In the genomic region with DNA sequence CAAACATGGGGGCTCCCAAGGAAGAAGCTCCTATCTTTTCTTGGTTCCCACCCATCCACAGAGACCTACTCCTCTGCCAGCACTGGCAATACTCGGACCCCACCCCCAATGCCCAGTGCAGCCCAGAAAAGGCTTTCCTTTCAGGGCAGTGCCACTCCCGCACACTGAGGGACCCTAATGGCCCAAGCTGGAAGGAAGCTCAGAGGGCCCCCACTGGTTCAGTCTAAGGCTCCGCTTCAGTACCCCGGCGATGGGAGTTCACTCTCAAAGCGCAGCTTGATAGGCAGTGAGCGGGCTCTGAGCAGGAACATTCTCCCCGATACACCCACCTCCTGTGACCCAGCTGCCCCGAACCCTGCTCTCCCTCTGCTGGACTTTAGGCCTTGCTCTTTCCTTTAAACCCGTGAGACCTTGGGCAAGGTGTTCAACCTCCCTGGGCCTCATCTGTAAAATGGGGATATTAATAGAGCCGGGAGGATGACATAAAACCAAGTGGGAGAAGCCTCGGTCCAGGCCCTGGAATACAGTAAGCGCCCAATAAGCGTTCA, we compare ENCODE assay signal across 12 cellular contexts. TPM values are rescaled to one million over a fixed set of nuclear protein-coding genes. Genes with fewer than 3 reads are reported as not detected.
DNase-seq lines count a peak whose midpoint lies in the region; ATAC-seq, FAIRE-seq and TF ChIP-seq lines count a peak whose summit lies in the region.
"Had no signal": no experiment of that assay in that cellular context is flagged by ENCODE, and none has a peak within 500 bp of the region (broad histone marks: within the 10 kb centered on the region; RNA-seq: fewer than 3 reads in every experiment).

No MANE protein-coding gene starts in this region.

- H3K4me3 Mint-ChIP-seq in chondrocyte (ENCODE audit: unreplicated experiment) (no peak overlapping the region), endothelial cell (ENCODE audit: unreplicated experiment) (no peak overlapping the region)

- no peaks in the 10 kb centered on the region for H3K36me3 Mint-ChIP-seq in chondrocyte (ENCODE audit: low read depth)
- H3K36me3 Mint-ChIP-seq in endothelial cell (ENCODE audit: low read depth, unreplicated experiment) = no peaks in the 10 kb centered on the region

- H3K9ac ChIP-seq in ES-I3 (ENCODE audit: low read depth, low read length) = peak overlapping the region; percentile 39; the same call in 1 of the 2 replicates
- peak overlapping the region; percentile 38 to 64 for H3K9ac ChIP-seq in kidney (ENCODE audit: low read length in 2 of 2)
- H3K9ac ChIP-seq: BLaER1 treated with 17β-estradiol and CSF1 and Interleukin-3, amounts not matched to agents 10 nM and 100 nM had no signal

- H3K9me3 ChIP-seq in ES-I3 (ENCODE audit: control insufficient read depth, insufficient read depth, low read length) = no peaks in the 10 kb centered on the region
- H3K9me3 ChIP-seq in kidney (ENCODE audit: control insufficient read depth in 1 of 2, low read length in 2 of 2) = no peaks in the 10 kb centered on the region

- H3K27ac ChIP-seq in kidney (ENCODE audit: low read depth in 2 of 2, low read length in 2 of 2) = no peak overlapping the region
- H3K27ac ChIP-seq: BLaER1 treated with 17β-estradiol and CSF1 and Interleukin-3, amounts not matched to agents 10 nM and 100 nM had no signal

- H3K4me1 ChIP-seq in ES-I3 (ENCODE audit: insufficient read depth, low read length) = peaks cover 4% of the 10 kb centered on the region; the same call in 1 of the 2 replicates
- peaks cover 0 to 6% of the 10 kb centered on the region in 2 donors for H3K4me1 ChIP-seq in kidney (ENCODE audit: control insufficient read depth in 1 of 2, insufficient read depth in 1 of 2, low read depth in 1 of 2, low read length in 2 of 2)

- no peak for FAIRE-seq in kidney (lab: Jason Lieb, UNC)
- no peak for FAIRE-seq in GM12891 (lab: Jason Lieb, UNC)

- H3K36me3 ChIP-seq in ES-I3 (ENCODE audit: insufficient read depth, low read length) (no peaks in the 10 kb centered on the region), kidney (ENCODE audit: control insufficient read depth in 1 of 2, insufficient read depth in 2 of 2, low read length in 2 of 2) (no peaks in the 10 kb centered on the region)
- H3K36me3 ChIP-seq: BLaER1 treated with 17β-estradiol and CSF1 and Interleukin-3, amounts not matched to agents 10 nM and 100 nM had no signal

- no peak for ATAC-seq in activated CD4-positive, CD25-positive, alpha-beta regulatory T cell treated with anti-CD3 and anti-CD28 coated beads, Interleukin-2, amount 50 U/mL, for 24 hours

- H3K4me1 Mint-ChIP-seq in chondrocyte (ENCODE audit: low read depth) (peaks cover 28% of the 10 kb centered on the region), endothelial cell (ENCODE audit: unreplicated experiment) (peaks cover 2% of the 10 kb centered on the region)

- H3K27me3 Mint-ChIP-seq in chondrocyte (ENCODE audit: low read depth) (no peaks in the 10 kb centered on the region), endothelial cell (ENCODE audit: unreplicated experiment) (peaks cover 11% of the 10 kb centered on the region)

- no peak for TF ChIP-seq POLR2A in GM12891 (IDR thresholded peaks at IDR 0.05; ENCODE audit: low read depth, low read length)

- TF ChIP-seq CTCF in chondrocyte (IDR thresholded peaks at IDR 0.05) (no peak), kidney (IDR thresholded peaks at IDR 0.05; ENCODE audit: borderline replicate concordance, extremely low read depth, insufficient read depth) (no peak), retinal pigment epithelial cell (conservative IDR thresholded peaks at IDR 0.05; ENCODE audit: low read depth, low read length) (no peak), endothelial cell (IDR thresholded peaks at IDR 0.05; ENCODE audit: unreplicated experiment) (no peak)

- no peaks in the 10 kb centered on the region for H3K9me3 Mint-ChIP-seq in chondrocyte (ENCODE audit: low read depth)
- no peaks in the 10 kb centered on the region for H3K9me3 Mint-ChIP-seq in endothelial cell (ENCODE audit: unreplicated experiment)
- H3K9me3 Mint-ChIP-seq: effector memory CD8-positive, alpha-beta T cell had no signal

- H3K27ac Mint-ChIP-seq in chondrocyte (ENCODE audit: unreplicated experiment) = no peak overlapping the region
- no peak overlapping the region for H3K27ac Mint-ChIP-seq in endothelial cell (ENCODE audit: unreplicated experiment)
- H3K27ac Mint-ChIP-seq: effector memory CD8-positive, alpha-beta T cell had no signal

- DNase-seq in chondrocyte (ENCODE audit: low spot score) (peak; percentile 56), kidney (peak; percentile 56), retinal pigment epithelial cell (ENCODE audit: low read depth) (no peak), GM12891 (ENCODE audit: insufficient read length, low spot score) (no peak), DMS 273 treated with DMSO at 0.1 percent for 48 hours (lab: John Stamatoyannopoulos, UW) (no peak), endothelial cell (ENCODE audit: low spot score) (no peak)
- DNase-seq: effector memory CD8-positive, alpha-beta T cell; NCI-H2171 had no signal

- intact Hi-C loops in kidney (cut with DNase I) = no loop called here

- H3K4me3 ChIP-seq in kidney (ENCODE audit: low read length in 2 of 2) (peak overlapping the region in 1 of 2 donors; percentile 44), retinal pigment epithelial cell (ENCODE audit: low read length) (peak overlapping the region; percentile 20)

TF ChIP-seq in GM12891, 5 proteins besides CTCF, POLR2A, EP300 and RAD21:
- TF ChIP-seq POLR2AphosphoS5 (IDR thresholded peaks at IDR 0.05; ENCODE audit: low read depth, low read length) (no peak), PAX5 (IDR thresholded peaks at IDR 0.05; ENCODE audit: insufficient read depth, low read length, severe bottlenecking) (no peak), POU2F2 (IDR thresholded peaks at IDR 0.05; ENCODE audit: low read depth, low read length) (no peak), SPI1 (IDR thresholded peaks at IDR 0.05; ENCODE audit: low read depth, low read length) (no peak), TAF1 (IDR thresholded peaks at IDR 0.05; ENCODE audit: low read depth, low read length) (no peak)
TF ChIP-seq in GM12891: peak in this region for 0.

RNA-seq across cellular contexts. Expression of gene CHRDL2, which starts 48.4 kb away (rescaled TPM):
- not detected in 3 replicates for total RNA-seq in chondrocyte
- total RNA-seq in kidney = 2.0 TPM
- polyA plus RNA-seq in kidney (ENCODE audit: insufficient read depth, low read depth, low replicate concordance) = 3.9 TPM
- not detected for polyA plus RNA-seq in GM12891 (2012; ENCODE audit: low read depth, missing spikeins)
- 0.21 TPM for total RNA-seq in endothelial cell (ENCODE audit: unreplicated experiment)
- total RNA-seq: LHCN-M2 had no signal

Comparison
In these comparisons a context has a peak if more than half of its experiments do, and no peak if none do; other contexts are left out.
1. DNase-seq: peak in chondrocyte (single experiment) and kidney (single experiment); none in retinal pigment epithelial cell (single experiment), GM12891 (single experiment), DMS 273 treated with DMSO at 0.1 percent for 48 hours (single experiment) and endothelial cell (single experiment).